1 cellular context compared by ENCODE assay signal in the genomic region with DNA sequence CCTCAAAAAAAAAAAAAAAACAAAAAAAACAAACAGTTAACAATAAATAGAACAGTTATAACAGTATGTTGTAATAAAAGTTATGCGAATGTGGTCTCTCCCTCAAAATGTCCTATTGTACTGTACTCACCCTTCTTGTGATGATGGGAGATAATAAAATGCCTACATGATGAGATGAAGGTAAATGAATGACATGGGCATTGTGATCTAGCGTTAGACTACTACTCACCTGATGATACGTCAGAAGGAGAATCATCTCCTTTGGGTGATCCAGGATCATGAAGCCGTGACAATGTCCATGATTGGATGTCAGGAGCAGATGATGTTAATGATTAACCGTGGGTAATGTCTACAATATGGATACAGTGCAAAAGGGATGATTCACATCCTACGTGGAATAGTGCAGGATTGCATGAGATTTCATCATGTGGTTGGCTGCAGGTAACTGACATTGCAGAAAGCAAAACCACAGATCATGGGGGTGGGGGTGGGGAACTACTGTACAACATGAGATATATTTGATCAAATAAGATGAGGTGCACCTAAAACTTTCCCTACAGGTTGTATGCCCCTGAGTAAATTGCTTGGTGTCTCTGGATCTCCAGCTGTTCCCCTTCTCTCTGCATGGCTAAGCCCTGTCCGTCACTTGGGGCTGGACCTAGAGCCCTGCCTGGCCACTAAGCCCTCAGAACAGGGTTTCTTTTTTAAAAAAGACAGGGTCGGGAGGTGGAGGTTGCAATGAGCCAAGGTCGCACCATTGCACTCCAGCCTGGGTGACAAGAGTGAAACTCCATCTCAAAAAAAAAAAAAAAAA.
TF ChIP-seq lines count a peak whose summit lies in the region.

No MANE protein-coding gene starts in this region.

TF ChIP-seq in HepG2, 621 proteins besides CTCF, POLR2A, EP300 and RAD21 (continued from another document and continues in another):
- TF ChIP-seq ARID5B (CRISPR knock-in tag; IDR thresholded peaks at IDR 0.05) (peak; percentile 87), SAP130 (CRISPR knock-in tag; IDR thresholded peaks at IDR 0.05; ENCODE audit: low read depth) (peak; percentile 91), PRPF4 (IDR thresholded peaks at IDR 0.05; ENCODE audit: low read depth, low read length, poor library complexity, severe bottlenecking) (peak; percentile 83), MNT (IDR thresholded peaks at IDR 0.05) (peak; percentile 47), MTERF4 (CRISPR knock-in tag; IDR thresholded peaks at IDR 0.05) (no peak), ZKSCAN8 (CRISPR knock-in tag; IDR thresholded peaks at IDR 0.05; ENCODE audit: borderline replicate concordance) (peak; percentile 92; the same call in 1 of the 2 replicates), FOXK2 (IDR thresholded peaks at IDR 0.05) (peak; percentile 64), ZNF749 (CRISPR knock-in tag; IDR thresholded peaks at IDR 0.05; ENCODE audit: borderline replicate concordance) (peak; percentile 36; the same call in 1 of the 2 replicates), CCDC6 (CRISPR knock-in tag; IDR thresholded peaks at IDR 0.05) (peak; percentile 89), ZNF841 (CRISPR knock-in tag; IDR thresholded peaks at IDR 0.05; ENCODE audit: borderline replicate concordance) (no peak), ZMYM4 (CRISPR knock-in tag; IDR thresholded peaks at IDR 0.05) (peak; percentile 84), NR1H2 (CRISPR knock-in tag; IDR thresholded peaks at IDR 0.05; ENCODE audit: borderline replicate concordance, low read depth) (no peak), ISL2 (CRISPR knock-in tag; IDR thresholded peaks at IDR 0.05) (peak; percentile 82; the same call in 1 of the 2 replicates), HOXA3 (CRISPR knock-in tag; IDR thresholded peaks at IDR 0.05) (peak; percentile 85), PRMT3 (CRISPR knock-in tag; IDR thresholded peaks at IDR 0.05; ENCODE audit: borderline replicate concordance, low read depth) (no peak), ZNF775 (CRISPR knock-in tag; IDR thresholded peaks at IDR 0.05; ENCODE audit: borderline replicate concordance) (peak; percentile 84), ZNF124 (CRISPR knock-in tag; IDR thresholded peaks at IDR 0.05) (peak; percentile 92; the same call in 1 of the 2 replicates), PRDM10 (CRISPR knock-in tag; IDR thresholded peaks at IDR 0.05; ENCODE audit: low read depth) (peak; percentile 49; the same call in 1 of the 2 replicates), NR2C2 (CRISPR knock-in tag; IDR thresholded peaks at IDR 0.05; ENCODE audit: borderline replicate concordance) (peak; percentile 72), XRCC5 (optimal IDR thresholded peaks at IDR 0.05; ENCODE audit: low read length) (peak; percentile 53), ETV6 (CRISPR knock-in tag; conservative IDR thresholded peaks at IDR 0.05) (peak; percentile 42; the same call in 1 of the 2 replicates), NFYB (CRISPR knock-in tag; IDR thresholded peaks at IDR 0.05) (peak; percentile 87), ZNF335 (CRISPR knock-in tag; IDR thresholded peaks at IDR 0.05) (peak; percentile 90), HINFP (CRISPR knock-in tag; IDR thresholded peaks at IDR 0.05; ENCODE audit: low read depth) (peak; percentile 79), ELF3 (CRISPR knock-in tag; IDR thresholded peaks at IDR 0.05) (peak; percentile 64)
- TF ChIP-seq, protein P1, sequence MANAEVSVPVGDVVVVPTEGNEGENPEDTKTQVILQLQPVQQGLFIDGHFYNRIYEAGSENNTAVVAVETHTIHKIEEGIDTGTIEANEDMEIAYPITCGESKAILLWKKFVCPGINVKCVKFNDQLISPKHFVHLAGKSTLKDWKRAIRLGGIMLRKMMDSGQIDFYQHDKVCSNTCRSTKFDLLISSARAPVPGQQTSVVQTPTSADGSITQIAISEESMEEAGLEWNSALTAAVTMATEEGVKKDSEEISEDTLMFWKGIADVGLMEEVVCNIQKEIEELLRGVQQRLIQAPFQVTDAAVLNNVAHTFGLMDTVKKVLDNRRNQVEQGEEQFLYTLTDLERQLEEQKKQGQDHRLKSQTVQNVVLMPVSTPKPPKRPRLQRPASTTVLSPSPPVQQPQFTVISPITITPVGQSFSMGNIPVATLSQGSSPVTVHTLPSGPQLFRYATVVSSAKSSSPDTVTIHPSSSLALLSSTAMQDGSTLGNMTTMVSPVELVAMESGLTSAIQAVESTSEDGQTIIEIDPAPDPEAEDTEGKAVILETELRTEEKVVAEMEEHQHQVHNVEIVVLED (CRISPR knock-in tag; IDR thresholded peaks at IDR 0.05; ENCODE audit: borderline replicate concordance) = peak; percentile 55; the same call in 1 of the 2 replicates
- TF ChIP-seq, protein P2, sequence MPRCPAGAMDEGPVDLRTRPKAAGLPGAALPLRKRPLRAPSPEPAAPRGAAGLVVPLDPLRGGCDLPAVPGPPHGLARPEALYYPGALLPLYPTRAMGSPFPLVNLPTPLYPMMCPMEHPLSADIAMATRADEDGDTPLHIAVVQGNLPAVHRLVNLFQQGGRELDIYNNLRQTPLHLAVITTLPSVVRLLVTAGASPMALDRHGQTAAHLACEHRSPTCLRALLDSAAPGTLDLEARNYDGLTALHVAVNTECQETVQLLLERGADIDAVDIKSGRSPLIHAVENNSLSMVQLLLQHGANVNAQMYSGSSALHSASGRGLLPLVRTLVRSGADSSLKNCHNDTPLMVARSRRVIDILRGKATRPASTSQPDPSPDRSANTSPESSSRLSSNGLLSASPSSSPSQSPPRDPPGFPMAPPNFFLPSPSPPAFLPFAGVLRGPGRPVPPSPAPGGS (CRISPR knock-in tag; IDR thresholded peaks at IDR 0.05) = 0 out of 2 replicates have a peak, but pooled peaks have one; percentile 15
- TF ChIP-seq, protein P3, sequence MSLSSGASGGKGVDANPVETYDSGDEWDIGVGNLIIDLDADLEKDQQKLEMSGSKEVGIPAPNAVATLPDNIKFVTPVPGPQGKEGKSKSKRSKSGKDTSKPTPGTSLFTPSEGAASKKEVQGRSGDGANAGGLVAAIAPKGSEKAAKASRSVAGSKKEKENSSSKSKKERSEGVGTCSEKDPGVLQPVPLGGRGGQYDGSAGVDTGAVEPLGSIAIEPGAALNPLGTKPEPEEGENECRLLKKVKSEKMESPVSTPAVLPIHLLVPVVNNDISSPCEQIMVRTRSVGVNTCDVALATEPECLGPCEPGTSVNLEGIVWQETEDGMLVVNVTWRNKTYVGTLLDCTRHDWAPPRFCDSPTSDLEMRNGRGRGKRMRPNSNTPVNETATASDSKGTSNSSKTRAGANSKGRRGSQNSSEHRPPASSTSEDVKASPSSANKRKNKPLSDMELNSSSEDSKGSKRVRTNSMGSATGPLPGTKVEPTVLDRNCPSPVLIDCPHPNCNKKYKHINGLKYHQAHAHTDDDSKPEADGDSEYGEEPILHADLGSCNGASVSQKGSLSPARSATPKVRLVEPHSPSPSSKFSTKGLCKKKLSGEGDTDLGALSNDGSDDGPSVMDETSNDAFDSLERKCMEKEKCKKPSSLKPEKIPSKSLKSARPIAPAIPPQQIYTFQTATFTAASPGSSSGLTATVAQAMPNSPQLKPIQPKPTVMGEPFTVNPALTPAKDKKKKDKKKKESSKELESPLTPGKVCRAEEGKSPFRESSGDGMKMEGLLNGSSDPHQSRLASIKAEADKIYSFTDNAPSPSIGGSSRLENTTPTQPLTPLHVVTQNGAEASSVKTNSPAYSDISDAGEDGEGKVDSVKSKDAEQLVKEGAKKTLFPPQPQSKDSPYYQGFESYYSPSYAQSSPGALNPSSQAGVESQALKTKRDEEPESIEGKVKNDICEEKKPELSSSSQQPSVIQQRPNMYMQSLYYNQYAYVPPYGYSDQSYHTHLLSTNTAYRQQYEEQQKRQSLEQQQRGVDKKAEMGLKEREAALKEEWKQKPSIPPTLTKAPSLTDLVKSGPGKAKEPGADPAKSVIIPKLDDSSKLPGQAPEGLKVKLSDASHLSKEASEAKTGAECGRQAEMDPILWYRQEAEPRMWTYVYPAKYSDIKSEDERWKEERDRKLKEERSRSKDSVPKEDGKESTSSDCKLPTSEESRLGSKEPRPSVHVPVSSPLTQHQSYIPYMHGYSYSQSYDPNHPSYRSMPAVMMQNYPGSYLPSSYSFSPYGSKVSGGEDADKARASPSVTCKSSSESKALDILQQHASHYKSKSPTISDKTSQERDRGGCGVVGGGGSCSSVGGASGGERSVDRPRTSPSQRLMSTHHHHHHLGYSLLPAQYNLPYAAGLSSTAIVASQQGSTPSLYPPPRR (CRISPR knock-in tag; IDR thresholded peaks at IDR 0.05; ENCODE audit: borderline replicate concordance) = no peak
